In the genomic region with DNA sequence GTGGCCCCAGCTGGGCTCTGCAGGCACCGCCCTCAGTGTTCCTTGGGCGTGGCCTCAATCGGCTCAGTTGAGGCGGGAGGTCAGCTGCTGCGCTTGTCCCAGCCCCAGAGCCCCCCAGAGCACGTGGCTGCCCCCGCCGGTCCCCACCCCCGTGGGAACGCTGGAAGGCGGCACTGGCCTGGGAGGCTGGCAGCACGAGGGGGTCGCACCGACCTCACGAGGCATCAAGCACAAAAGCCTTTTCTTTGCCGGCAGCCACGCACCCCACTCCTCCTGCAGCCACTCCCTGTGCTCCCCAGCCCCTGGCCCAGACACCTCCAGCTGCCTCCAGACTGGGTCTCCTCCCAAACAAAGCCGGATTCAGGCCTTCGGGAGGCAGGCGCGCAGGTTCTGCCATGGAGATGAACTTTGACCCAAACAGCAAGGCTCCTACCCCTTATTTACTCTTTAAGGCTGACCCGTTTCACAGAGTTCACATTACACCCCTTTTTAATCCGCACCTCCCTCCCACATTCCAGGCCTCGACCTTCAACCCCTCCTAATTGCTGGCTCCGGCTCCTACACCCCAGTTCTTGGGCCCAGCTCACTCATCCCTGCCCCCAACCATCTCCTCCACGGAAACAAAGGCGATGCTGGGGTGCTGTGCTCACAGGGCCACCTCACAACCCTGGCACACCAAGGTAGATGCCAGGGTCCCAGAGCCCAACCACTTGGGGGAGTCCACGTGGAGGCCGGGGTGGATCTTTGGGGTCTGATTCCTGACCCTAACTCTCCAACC, we compare ENCODE assay signal across 12 cellular contexts.
A peak's percentile ranks its signal among the peaks of the same experiment; 100 is the strongest.
DNase-seq lines count a peak whose midpoint lies in the region; ATAC-seq and TF ChIP-seq lines count a peak whose summit lies in the region.
"Had no signal": no experiment of that assay in that cellular context is flagged by ENCODE, and none has a peak within 500 bp of the region (broad histone marks: within the 10 kb centered on the region; RNA-seq: fewer than 3 reads in every experiment).

No MANE protein-coding gene starts in this region.

- intact Hi-C loops in ovary (cut with DNase I): no loop called here

- no peak for ATAC-seq in GM19351 (IDR thresholded peaks at IDR 0.05; ENCODE audit: unreplicated experiment)
- ATAC-seq: esophagus mucosa, GM12878 had no signal

- H3K4me3 ChIP-seq in AG04450 (ENCODE audit: low read depth, low read length): peak overlapping the region; percentile 57
- H3K4me3 ChIP-seq in adipocyte (ENCODE audit: low read length): no peak overlapping the region
- H3K4me3 ChIP-seq in right atrium auricular region: peak overlapping the region in 1 of 2 donors; percentile 44
- H3K4me3 ChIP-seq in ovary: peak overlapping the region; percentile 1
- H3K4me3 ChIP-seq: GM12878 had no signal

- CTCF ChIA-PET in AG04450 (lab: Charles Lee): interaction anchor here (0.5 to 1.7 kb wide), 2 partner anchors 12 to 20 kb away, joined by 5 to 6 read pairs; no protein-coding TSS in a partner anchor

- H3K9me3 ChIP-seq in AG04450 (ENCODE audit: control insufficient read depth, insufficient read depth, low read length): no peaks in the 10 kb centered on the region; the same call in 1 of the 2 replicates
- H3K9me3 ChIP-seq in adipocyte (ENCODE audit: control insufficient read depth, low read length): no peaks in the 10 kb centered on the region
- H3K9me3 ChIP-seq in right atrium auricular region: no peaks in the 10 kb centered on the region
- no peaks in the 10 kb centered on the region for H3K9me3 ChIP-seq in ovary

- H3K27me3 ChIP-seq in AG04450 (ENCODE audit: control insufficient read depth, insufficient read depth, low read length) (no peaks in the 10 kb centered on the region), adipocyte (replicated peaks; ENCODE audit: control insufficient read depth, insufficient read depth, low read length) (no peaks in the 10 kb centered on the region), right atrium auricular region (no peaks in the 10 kb centered on the region), ovary (no peaks in the 10 kb centered on the region)

- H3K9ac ChIP-seq in adipocyte (ENCODE audit: low read length): peak overlapping the region; percentile 4

- no peak for TF ChIP-seq CTCF in AG04450 (IDR thresholded peaks at IDR 0.05; ENCODE audit: low read depth, low read length)
- TF ChIP-seq CTCF in right atrium auricular region (IDR thresholded peaks at IDR 0.05): no peak
- TF ChIP-seq CTCF in ovary (IDR thresholded peaks at IDR 0.05): no peak

- TF ChIP-seq POLR2A in ovary (IDR thresholded peaks at IDR 0.05): no peak

- H3K36me3 ChIP-seq in adipocyte (ENCODE audit: control insufficient read depth, insufficient read depth, low read length, severe bottlenecking) (peaks cover 6% of the 10 kb centered on the region), right atrium auricular region (no peaks in the 10 kb centered on the region), ovary (no peaks in the 10 kb centered on the region)

- POLR2A ChIA-PET in AG04450 (lab: Yijun Ruan, JAX): no interaction called here

- DNase-seq in AG04450 (ENCODE audit: low read depth, low spot score): no peak
- DNase-seq in adipocyte (ENCODE audit: low read depth): no peak
- DNase-seq in right atrium auricular region (ENCODE audit: low spot score): no peak
- peak in 2 of 5 donors; percentile 16 to 42 for DNase-seq in ovary
- no peak for DNase-seq in NOMO-1 (lab: John Stamatoyannopoulos, UW; ENCODE audit: unreplicated experiment in 2 of 2)
- no peak for DNase-seq in SW 1271 (lab: John Stamatoyannopoulos, UW)
- DNase-seq in activated CD4-positive, alpha-beta T cell treated with anti-CD3 and anti-CD28 coated beads for 4 hours: no peak
- DNase-seq: activated naive CD4-positive, alpha-beta T cell treated with anti-CD3 and anti-CD28 coated beads for 36 hours; stimulated activated CD4-positive, alpha-beta T cell treated with anti-CD3 and anti-CD28 coated beads, Interleukin-4, amount 100 ng/mL, for 4 hours had no signal

- H3K27ac ChIP-seq in AG04450 (ENCODE audit: low read depth, low read length) (peak overlapping the region; percentile 94), right atrium auricular region (peak overlapping the region; percentile 76 to 78), ovary (peak overlapping the region in 1 of 2 donors; percentile 62)

- 33 to 68% (median 52%) methylated on average over 25 to 29 of the region's 29 CpGs for WGBS in ovary, 3 donors

- H3K4me1 ChIP-seq in adipocyte (ENCODE audit: control insufficient read depth, insufficient read depth, low read length): peaks cover 35% of the 10 kb centered on the region
- peaks cover 0 to 92% of the 10 kb centered on the region in 2 donors for H3K4me1 ChIP-seq in right atrium auricular region
- peaks cover 29% of the 10 kb centered on the region for H3K4me1 ChIP-seq in ovary (ENCODE audit: insufficient read depth)

- no peak for TF ChIP-seq EP300 in ovary (IDR thresholded peaks at IDR 0.05)
